Comparison of ENCODE assay signal across 17 cellular contexts in the genomic region with DNA sequence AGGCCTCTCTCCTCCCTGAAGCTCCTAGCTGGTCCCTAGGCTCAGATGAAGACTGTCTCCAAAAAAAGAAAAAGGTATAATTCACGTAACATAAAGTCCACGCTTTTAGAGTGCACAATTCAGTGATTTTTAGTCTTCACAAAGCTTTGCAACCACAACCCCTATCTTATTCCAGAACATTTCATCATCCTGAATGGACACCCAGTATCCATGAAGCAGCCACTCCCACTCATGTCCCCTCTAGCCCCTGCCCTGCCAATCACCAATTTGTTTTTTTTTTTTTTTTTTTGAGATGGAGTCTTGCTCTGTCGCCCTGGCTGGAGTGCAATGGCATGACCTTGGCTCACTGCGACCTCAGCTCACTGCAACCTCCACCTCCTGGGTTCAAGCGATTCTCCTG. TPM values are rescaled to one million over a fixed set of nuclear protein-coding genes. Genes with fewer than 3 reads are reported as not detected.
DNase-seq lines count a peak whose midpoint lies in the region; ATAC-seq and TF ChIP-seq lines count a peak whose summit lies in the region.
"Had no signal": no experiment of that assay in that cellular context is flagged by ENCODE, and none has a peak within 500 bp of the region (broad histone marks: within the 10 kb centered on the region; RNA-seq: fewer than 3 reads in every experiment).

No MANE protein-coding gene starts in this region.

- peak overlapping the region; percentile 49; the same call in 1 of the 2 replicates for H3K9ac ChIP-seq in HUES64 (ENCODE audit: low read depth, low read length)
- H3K9ac ChIP-seq: BLaER1 had no signal

- peaks cover 26% of the 10 kb centered on the region for H3K36me3 Mint-ChIP-seq in GM23338 (ENCODE audit: low read depth)
- H3K36me3 Mint-ChIP-seq in central memory CD8-positive, alpha-beta T cell (ENCODE audit: insufficient read depth), result peaks cover 25% of the 10 kb centered on the region
- peaks cover 0 to 31% (median 7%) of the 10 kb centered on the region in 3 donors for H3K36me3 Mint-ChIP-seq in naive thymus-derived CD8-positive, alpha-beta T cell

- H3K9me2 ChIP-seq in GM23338 (ENCODE audit: insufficient read depth), result no peaks in the 10 kb centered on the region

- peaks cover 17% of the 10 kb centered on the region for H4K20me1 ChIP-seq in GM23338 (replicated peaks; ENCODE audit: insufficient read depth)

- peaks cover 30% of the 10 kb centered on the region for H3K27me3 Mint-ChIP-seq in GM23338 (ENCODE audit: insufficient read depth, low read depth, poor library complexity)
- H3K27me3 Mint-ChIP-seq in central memory CD8-positive, alpha-beta T cell, result no peaks in the 10 kb centered on the region
- no peaks in the 10 kb centered on the region for H3K27me3 Mint-ChIP-seq in naive thymus-derived CD8-positive, alpha-beta T cell

- H3K79me2 ChIP-seq in GM23338 (replicated peaks; ENCODE audit: insufficient read depth), result peaks cover 3% of the 10 kb centered on the region; the same call in 1 of the 2 replicates

- POLR2A ChIA-PET in naive thymus-derived CD8-positive, alpha-beta T cell (lab: Charles Lee), result interaction anchor here (12.9 kb wide), 1 partner anchor 13 kb away, joined by 181 read pairs; the partner anchor contains the start of gene UBE2S

- DNase-seq in GM23338 (ENCODE audit: low spot score) (no peak), T-helper 1 cell (no peak), cortex of kidney (lab: John Stamatoyannopoulos, UW) (no peak), HCEC 1CT (no peak)
- DNase-seq in central memory CD8-positive, alpha-beta T cell (ENCODE audit: low spot score in 2 of 2), result no peak
- DNase-seq in naive thymus-derived CD8-positive, alpha-beta T cell, result no peak
- DNase-seq: DMS153, NCI-H1417 treated with DMSO at 0.1 percent for 48 hours, NCI-H2029, NCI-H2171 treated with DMSO at 0.1 percent for 48 hours, Peyer's patch, Right ventricle myocardium superior had no signal

- H3K27me3 ChIP-seq in GM23338 (ENCODE audit: insufficient read depth), result no peaks in the 10 kb centered on the region
- H3K27me3 ChIP-seq in HUES64 (ENCODE audit: insufficient read depth, low read length), result no peaks in the 10 kb centered on the region
- H3K27me3 ChIP-seq: BLaER1, Peyer's patch had no signal

- 80% methylated on average over 5 of the region's 5 CpGs for WGBS in HUES64

- H3K4me3 ChIP-seq in GM23338, result peak overlapping the region; percentile 30; the same call in 1 of the 2 replicates
- no peak overlapping the region for H3K4me3 ChIP-seq in HUES64 (ENCODE audit: low read length)
- H3K4me3 ChIP-seq: BLaER1, Peyer's patch had no signal

- H3K4me3 Mint-ChIP-seq in GM23338, result peak overlapping the region; percentile 59
- no peak overlapping the region for H3K4me3 Mint-ChIP-seq in central memory CD8-positive, alpha-beta T cell
- H3K4me3 Mint-ChIP-seq in naive thymus-derived CD8-positive, alpha-beta T cell, result no peak overlapping the region

- peaks cover 35% of the 10 kb centered on the region for H3F3A ChIP-seq in GM23338 (replicated peaks; ENCODE audit: low read depth)

- no peaks in the 10 kb centered on the region; the same call in 2 of the 3 replicates for H3K9me3 Mint-ChIP-seq in GM23338
- H3K9me3 Mint-ChIP-seq in central memory CD8-positive, alpha-beta T cell, result no peaks in the 10 kb centered on the region
- H3K9me3 Mint-ChIP-seq in naive thymus-derived CD8-positive, alpha-beta T cell, result no peaks in the 10 kb centered on the region

- no peak for TF ChIP-seq CTCF in GM23338 (conservative IDR thresholded peaks at IDR 0.05; ENCODE audit: low read depth in 2 of 2)

- peak overlapping the region; percentile 94 for H3K27ac Mint-ChIP-seq in GM23338
- peak overlapping the region; percentile 19 for H3K27ac Mint-ChIP-seq in central memory CD8-positive, alpha-beta T cell (ENCODE audit: low read depth)
- peak overlapping the region in 6 of 10 donors; percentile 27 to 77 (median 46) for H3K27ac Mint-ChIP-seq in naive thymus-derived CD8-positive, alpha-beta T cell

- no peak overlapping the region for H2AFZ ChIP-seq in GM23338

- H3K27ac ChIP-seq in GM23338 (ENCODE audit: low read depth) (peak overlapping the region; percentile 75), HUES64 (ENCODE audit: low read depth, low read length) (peak overlapping the region; percentile 92)
- H3K27ac ChIP-seq: BLaER1, Peyer's patch had no signal

- ATAC-seq in GM23338 (no peak), HG03442 (IDR thresholded peaks at IDR 0.05; ENCODE audit: unreplicated experiment) (no peak)
- ATAC-seq in central memory CD8-positive, alpha-beta T cell (replicated peaks; ENCODE audit: extremely low read depth, poor library complexity, severe bottlenecking), result no peak
- ATAC-seq in naive thymus-derived CD8-positive, alpha-beta T cell, result no peak

- H3K9me3 ChIP-seq in HUES64 (ENCODE audit: insufficient read depth, low read depth, low read length), result no peaks in the 10 kb centered on the region
- H3K9me3 ChIP-seq: BLaER1, Peyer's patch had no signal

- H3K4me1 ChIP-seq in GM23338 (ENCODE audit: insufficient read depth), result peaks cover 49% of the 10 kb centered on the region
- peaks cover 8% of the 10 kb centered on the region for H3K4me1 ChIP-seq in HUES64 (ENCODE audit: insufficient read depth, low read length)

- H3K4me2 ChIP-seq in GM23338, result peak overlapping the region; percentile 72
- H3K4me2 ChIP-seq: BLaER1 had no signal

- 0 out of 2 replicates have a peak, but pooled peaks cover 7% of the 10 kb centered on the region for H3K36me3 ChIP-seq in GM23338 (ENCODE audit: insufficient read depth)
- H3K36me3 ChIP-seq in HUES64 (ENCODE audit: insufficient read depth, low read length), result peaks cover 21% of the 10 kb centered on the region

- peaks cover 49% of the 10 kb centered on the region for H3K4me1 Mint-ChIP-seq in GM23338
- peaks cover 37% of the 10 kb centered on the region for H3K4me1 Mint-ChIP-seq in central memory CD8-positive, alpha-beta T cell
- H3K4me1 Mint-ChIP-seq in naive thymus-derived CD8-positive, alpha-beta T cell, result peaks cover 17 to 44% (median 36%) of the 10 kb centered on the region in 4 donors

TF ChIP-seq in GM23338, 12 proteins besides CTCF, POLR2A, EP300 and RAD21 (continues in another document):
- TF ChIP-seq STAT1 (IDR thresholded peaks at IDR 0.05; ENCODE audit: unreplicated experiment) (no peak), CREB1 (CRISPR knock-in tag; IDR thresholded peaks at IDR 0.05; ENCODE audit: low read depth) (no peak), NANOG (IDR thresholded peaks at IDR 0.05; ENCODE audit: borderline replicate concordance) (no peak), JUNB (IDR thresholded peaks at IDR 0.05; ENCODE audit: unreplicated experiment) (no peak), EZH2 (IDR thresholded peaks at IDR 0.05; ENCODE audit: low read depth, unreplicated experiment) (no peak)

RNA-seq across cellular contexts. Expression of gene RPL28, which starts 7.6 kb away (rescaled TPM):
- total RNA-seq in GM23338 (2014; rRNA removed; shearing (Covaris generic)), result 463 and 737 TPM in 2 replicates
- polyA plus RNA-seq in GM23338 (2016; fragmentation: Nextera tagmentation; extraction: Ambion mirVana), result 1,528 and 1,802 TPM in 2 replicates
- 1,767 TPM for polyA plus RNA-seq in HUES64 (2013, experiment 1 of 2)
- 1,831 TPM for polyA plus RNA-seq in HUES64 (2013, experiment 2 of 2)
- 1,000 to 10,000 TPM; 2,967 to 2,995 TPM for total RNA-seq in naive thymus-derived CD8-positive, alpha-beta T cell
- polyA plus RNA-seq in naive thymus-derived CD8-positive, alpha-beta T cell, result 1,000 to 10,000 TPM in 1 of 3 donors, 100 to 1,000 TPM in 2; 559 to 1,017 (median 787) TPM

RNA-seq across cellular contexts. Expression of gene TMEM238, which starts 9.3 kb away (rescaled TPM):
- 4.1 and 7.5 TPM in 2 replicates for total RNA-seq in GM23338 (2014; rRNA removed; shearing (Covaris generic))
- polyA plus RNA-seq in GM23338 (2016; fragmentation: Nextera tagmentation; extraction: Ambion mirVana), result 0.55 and 0.59 TPM in 2 replicates
- polyA plus RNA-seq in HUES64 (2013, experiment 1 of 2), result 1.4 TPM
- polyA plus RNA-seq in HUES64 (2013, experiment 2 of 2), result not detected
- 10 to 100 TPM in 1 of 2 experiments, 1 to 10 TPM in 1; 10.0 to 10.2 TPM for total RNA-seq in naive thymus-derived CD8-positive, alpha-beta T cell
- 1 to 10 TPM; 1.1 to 1.5 (median 1.3) TPM for polyA plus RNA-seq in naive thymus-derived CD8-positive, alpha-beta T cell
- total RNA-seq: LHCN-M2 had no signal

RNA-seq across cellular contexts. Expression of gene UBE2S, which starts 14.2 kb away (rescaled TPM):
- 363 and 469 TPM in 2 replicates for total RNA-seq in GM23338 (2014; rRNA removed; shearing (Covaris generic))
- 523 and 533 TPM in 2 replicates for polyA plus RNA-seq in GM23338 (2016; fragmentation: Nextera tagmentation; extraction: Ambion mirVana)
- 234 TPM for polyA plus RNA-seq in HUES64 (2013, experiment 1 of 2)
- polyA plus RNA-seq in HUES64 (2013, experiment 2 of 2), result 243 TPM
- 10 to 100 TPM; 18.1 to 20.2 TPM for total RNA-seq in naive thymus-derived CD8-positive, alpha-beta T cell
- polyA plus RNA-seq in naive thymus-derived CD8-positive, alpha-beta T cell, result 10 to 100 TPM; 18.6 to 25.8 (median 24.5) TPM

RNA-seq across cellular contexts. Expression of gene TMEM190, which starts 16.7 kb away (rescaled TPM):
- total RNA-seq in GM23338 (2014; rRNA removed; shearing (Covaris generic)), result not detected in 2 replicates
- 4.2 and 4.8 TPM in 2 replicates for polyA plus RNA-seq in GM23338 (2016; fragmentation: Nextera tagmentation; extraction: Ambion mirVana)
- 0.55 TPM for polyA plus RNA-seq in HUES64 (2013, experiment 1 of 2)
- polyA plus RNA-seq in HUES64 (2013, experiment 2 of 2), result 1.2 TPM
- total RNA-seq in naive thymus-derived CD8-positive, alpha-beta T cell, result not detected
- not detected for polyA plus RNA-seq in naive thymus-derived CD8-positive, alpha-beta T cell
- total RNA-seq: LHCN-M2, NCI-H460, Peyer's patch, Right ventricle myocardium superior had no signal

RNA-seq across cellular contexts. Expression of gene IL11, which starts 23.1 kb away (rescaled TPM):
- 1.1 and 2.2 TPM in 2 replicates for total RNA-seq in GM23338 (2014; rRNA removed; shearing (Covaris generic))
- polyA plus RNA-seq in GM23338 (2016; fragmentation: Nextera tagmentation; extraction: Ambion mirVana), result 0.58 and 1.7 TPM in 2 replicates
- 0.65 TPM for polyA plus RNA-seq in HUES64 (2013, experiment 1 of 2)
- 1.1 TPM for polyA plus RNA-seq in HUES64 (2013, experiment 2 of 2)
- total RNA-seq in naive thymus-derived CD8-positive, alpha-beta T cell, result under 1 TPM in 1 of 2 experiments, not detected in 1; 0.21 TPM
- not detected for polyA plus RNA-seq in naive thymus-derived CD8-positive, alpha-beta T cell
- total RNA-seq: Peyer's patch, Right ventricle myocardium superior had no signal

Comparison
In these comparisons a context has a peak if more than half of its experiments do, and no peak if none do; other contexts are left out.
1. H3K27ac Mint-ChIP-seq: peak in every context shown above with its lines; median percentile 94 in GM23338; 46 in naive thymus-derived CD8-positive, alpha-beta T cell; 19 in central memory CD8-positive, alpha-beta T cell.
2. RNA of gene UBE2S, which starts 14.2 kb away (total RNA-seq): 363 to 469 TPM in GM23338; 18.1 to 20.2 TPM in naive thymus-derived CD8-positive, alpha-beta T cell; every median in the first group is over 10 times any median in the second.